36 cellular contexts compared by ENCODE assay signal in the genomic region with DNA sequence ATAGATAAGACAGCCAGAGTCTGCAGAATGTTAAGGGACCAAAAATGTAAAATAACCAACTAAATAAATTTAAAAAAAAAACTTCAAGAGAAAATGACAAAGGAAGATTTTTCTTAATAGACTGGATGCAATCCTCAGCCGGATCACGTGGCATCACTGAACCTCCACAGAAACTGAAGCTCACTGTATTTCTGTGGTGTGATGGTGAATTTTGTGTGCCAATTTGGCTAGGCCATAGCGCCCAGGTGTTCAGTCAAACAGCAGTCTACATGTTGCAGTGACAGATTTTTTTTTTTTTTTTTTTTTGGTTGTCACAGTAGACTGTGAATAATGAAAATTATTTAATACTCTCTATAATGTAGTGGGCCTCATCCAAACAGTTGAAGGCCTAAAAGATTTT.
"Had no signal": no experiment of that assay in that cellular context is flagged by ENCODE, and none has a peak within 500 bp of the region (broad histone marks: within the 10 kb centered on the region; RNA-seq: fewer than 3 reads in every experiment).

No MANE protein-coding gene starts in this region.

- H3K4me3 ChIP-seq: MG63 had no signal

- DNase-seq: Karpas-422, Kasumi-1, MG63, MM.1S, MV-4-11, NCI-H1048, NCI-H1092, NCI-H1092 treated with DMSO at 0.1 percent for 48 hours, NCI-H1105, NCI-H1105 treated with DMSO at 0.1 percent for 48 hours, NCI-H1417, NCI-H1417 treated with DMSO at 0.1 percent for 48 hours, NCI-H1436, NCI-H1436 treated with DMSO at 0.1 percent for 48 hours, NCI-H146, NCI-H1694, NCI-H1694 treated with DMSO at 0.1 percent for 48 hours, NCI-H187, NCI-H187 treated with DMSO at 0.1 percent for 48 hours, NCI-H1930, NCI-H2029, NCI-H2029 treated with DMSO at 0.1 percent for 48 hours, NCI-H2081, NCI-H2081 treated with DMSO at 0.1 percent for 48 hours, NCI-H2107, NCI-H2171, NCI-H2171 treated with DMSO at 0.1 percent for 48 hours, NCI-H2227 treated with DMSO at 0.1 percent for 48 hours, NCI-H226, NCI-H345, NCI-H446, NCI-H446 treated with DMSO at 0.1 percent for 48 hours, NCI-H510A, NCI-H510A treated with DMSO at 0.1 percent for 48 hours, NCI-H524, NCI-H524 treated with DMSO at 0.1 percent for 48 hours had no signal

- H3K9me3 ChIP-seq: MG63 had no signal

- H3K27me3 ChIP-seq: MG63 had no signal
